ENCODE assay signal across 16 cellular contexts in the genomic region with DNA sequence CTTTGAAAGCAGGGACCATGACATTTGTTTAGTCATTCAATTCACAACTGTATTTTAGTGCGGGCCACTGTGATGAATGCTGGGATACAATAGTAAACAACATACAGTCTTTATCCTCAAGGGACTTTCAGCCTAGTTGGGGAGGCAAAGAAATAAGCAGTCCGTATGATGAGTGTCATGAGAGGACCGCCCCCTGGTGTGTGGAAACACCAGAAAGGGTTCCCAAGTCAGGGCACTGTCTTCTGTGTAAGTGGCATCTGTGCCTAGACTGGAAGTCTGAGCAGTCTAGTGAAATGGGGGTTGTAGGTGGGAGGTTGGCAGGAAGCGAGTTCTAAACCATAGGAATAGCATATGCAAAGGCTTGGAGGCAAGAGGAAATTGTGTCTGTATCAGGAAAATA. TPM values are rescaled to one million over a fixed set of nuclear protein-coding genes. Genes with fewer than 3 reads are reported as not detected.
DNase-seq lines count a peak whose midpoint lies in the region; ATAC-seq and TF ChIP-seq lines count a peak whose summit lies in the region.
"Had no signal": no experiment of that assay in that cellular context is flagged by ENCODE, and none has a peak within 500 bp of the region (broad histone marks: within the 10 kb centered on the region; RNA-seq: fewer than 3 reads in every experiment).

No MANE protein-coding gene starts in this region.

- no peaks in the 10 kb centered on the region for H3K36me3 Mint-ChIP-seq in GM23338 (ENCODE audit: low read depth)
- H3K36me3 Mint-ChIP-seq: CD8-positive, alpha-beta memory T cell had no signal

- no peaks in the 10 kb centered on the region for H3K79me2 ChIP-seq in GM23338 (replicated peaks; ENCODE audit: insufficient read depth)
- no peaks in the 10 kb centered on the region for H3K79me2 ChIP-seq in OCI-LY1 (ENCODE audit: insufficient read depth, low read length)

- no peak overlapping the region for H3K4me3 Mint-ChIP-seq in GM23338
- H3K4me3 Mint-ChIP-seq: CD8-positive, alpha-beta memory T cell; T-helper 1 cell treated with Interleukin-12 subunit alpha and Interleukin-12 subunit beta and Interleukin-4 antibody, amounts not matched to agents 30 μg/mL and 1 μg/mL, for 36 hours had no signal

- peaks cover 14 to 28% (median 19%) of the 10 kb centered on the region in 10 experiments for H3K4me1 ChIP-seq in BLaER1 treated with 17β-estradiol and CSF1 and Interleukin-3, amounts not matched to agents 10 nM and 100 nM
- H3K4me1 ChIP-seq in GM23338 (ENCODE audit: insufficient read depth) (no peaks in the 10 kb centered on the region), OCI-LY1 (ENCODE audit: insufficient read depth, low read length, severe bottlenecking) (peaks cover 16% of the 10 kb centered on the region)
- H3K4me1 ChIP-seq: BE2C, HAP-1 had no signal

- TF ChIP-seq CTCF in GM23338 (conservative IDR thresholded peaks at IDR 0.05; ENCODE audit: low read depth in 2 of 2) (peak; percentile 12 to 32; a peak in 2 of 4 replicates), OCI-LY1 (IDR thresholded peaks at IDR 0.05; ENCODE audit: low read length) (peak; percentile 35; the same call in 1 of the 2 replicates)

- H3K9me3 ChIP-seq in BLaER1 treated with 17β-estradiol and CSF1 and Interleukin-3, amounts not matched to agents 10 nM and 100 nM (replicated peaks in 1 of 11): no peaks in the 10 kb centered on the region
- no peaks in the 10 kb centered on the region for H3K9me3 ChIP-seq in OCI-LY1 (ENCODE audit: low read length)
- H3K9me3 ChIP-seq: BE2C, HAP-1 had no signal

- H3K4me1 Mint-ChIP-seq in GM23338: no peaks in the 10 kb centered on the region

- H3K36me3 ChIP-seq in BLaER1 treated with 17β-estradiol and CSF1 and Interleukin-3, amounts not matched to agents 10 nM and 100 nM: no peaks in the 10 kb centered on the region
- H3K36me3 ChIP-seq in GM23338 (ENCODE audit: insufficient read depth) (no peaks in the 10 kb centered on the region), OCI-LY1 (ENCODE audit: insufficient read depth, low read length) (no peaks in the 10 kb centered on the region)
- H3K36me3 ChIP-seq: BE2C, HAP-1 had no signal

- no peak overlapping the region for H3K27ac Mint-ChIP-seq in GM23338
- H3K27ac Mint-ChIP-seq: CD8-positive, alpha-beta memory T cell; T-helper 1 cell treated with Interleukin-12 subunit alpha and Interleukin-12 subunit beta and Interleukin-4 antibody, amounts not matched to agents 30 μg/mL and 1 μg/mL, for 36 hours had no signal

- peak overlapping the region in 7 of 11 experiments; percentile 3 to 72 (median 44); a peak in 8 of 22 replicates for H3K4me2 ChIP-seq in BLaER1 treated with 17β-estradiol and CSF1 and Interleukin-3, amounts not matched to agents 10 nM and 100 nM
- no peak overlapping the region for H3K4me2 ChIP-seq in GM23338
- H3K4me2 ChIP-seq in OCI-LY1 (ENCODE audit: low read length): no peak overlapping the region
- H3K4me2 ChIP-seq: PC-9 had no signal

- no peak overlapping the region for H3K4me3 ChIP-seq in BLaER1 treated with 17β-estradiol and CSF1 and Interleukin-3, amounts not matched to agents 10 nM and 100 nM
- H3K4me3 ChIP-seq in GM23338: no peak overlapping the region
- no peak overlapping the region for H3K4me3 ChIP-seq in OCI-LY1 (ENCODE audit: low read depth, low read length, poor library complexity, severe bottlenecking)
- H3K4me3 ChIP-seq: HAP-1, PC-9 had no signal

- no peaks in the 10 kb centered on the region for H3K9me3 Mint-ChIP-seq in GM23338
- H3K9me3 Mint-ChIP-seq: CD8-positive, alpha-beta memory T cell; T-helper 1 cell treated with Interleukin-12 subunit alpha and Interleukin-12 subunit beta and Interleukin-4 antibody, amounts not matched to agents 30 μg/mL and 1 μg/mL, for 36 hours had no signal

- no peaks in the 10 kb centered on the region for H3K27me3 ChIP-seq in BLaER1 treated with 17β-estradiol and CSF1 and Interleukin-3, amounts not matched to agents 10 nM and 100 nM
- H3K27me3 ChIP-seq in GM23338 (ENCODE audit: insufficient read depth): no peaks in the 10 kb centered on the region
- no peaks in the 10 kb centered on the region for H3K27me3 ChIP-seq in OCI-LY1 (ENCODE audit: insufficient read depth, low read length)
- H3K27me3 ChIP-seq: BE2C had no signal

- no peak overlapping the region for H3K9ac ChIP-seq in BLaER1 treated with 17β-estradiol and CSF1 and Interleukin-3, amounts not matched to agents 10 nM and 100 nM
- H3K9ac ChIP-seq in OCI-LY1 (ENCODE audit: low read length): no peak overlapping the region

- H3K9me2 ChIP-seq in GM23338 (ENCODE audit: insufficient read depth) (no peaks in the 10 kb centered on the region), OCI-LY1 (ENCODE audit: low read depth, low read length) (no peaks in the 10 kb centered on the region)

- H3K27ac ChIP-seq in BLaER1 treated with 17β-estradiol and CSF1 and Interleukin-3, amounts not matched to agents 10 nM and 100 nM: peak overlapping the region in 4 of 11 experiments; percentile 68 to 90 (median 86); a peak in 5 of 22 replicates
- H3K27ac ChIP-seq in GM23338 (ENCODE audit: low read depth) (no peak overlapping the region), OCI-LY1 (ENCODE audit: low read depth, low read length, poor library complexity, severe bottlenecking) (no peak overlapping the region)
- H3K27ac ChIP-seq: PC-9 had no signal

- no peaks in the 10 kb centered on the region for H3F3A ChIP-seq in GM23338 (replicated peaks; ENCODE audit: low read depth)
- H3F3A ChIP-seq in OCI-LY1 (ENCODE audit: insufficient read depth, low read length): no peaks in the 10 kb centered on the region

- DNase-seq in GM23338 (ENCODE audit: low spot score) (no peak), fibroblast of peridontal ligament (ENCODE audit: extremely low read depth) (peak; percentile 2), Right ventricle myocardium inferior (ENCODE audit: missing footprints) (no peak), SHP77 (lab: John Stamatoyannopoulos, UW) (no peak)
- DNase-seq: BE2C; CD8-positive, alpha-beta memory T cell; NCI-H1105 treated with DMSO at 0.1 percent for 48 hours; NCI-H1930; NCI-H524; NK-92 treated with Interleukin-12 subunit alpha and Interleukin-12 subunit beta, amount 100 ng/mL, for 24 hours; PC-9 had no signal

- intact Hi-C loops in Right ventricle myocardium inferior (cut with DNase I): loop anchor here (10.0 kb wide), 1 partner anchor 467 kb away; no protein-coding TSS in a partner anchor

- H3K27me3 Mint-ChIP-seq in GM23338 (ENCODE audit: insufficient read depth, low read depth, poor library complexity): no peaks in the 10 kb centered on the region

- H4K20me1 ChIP-seq in BLaER1 treated with 17β-estradiol and CSF1 and Interleukin-3, amounts not matched to agents 10 nM and 100 nM: no peaks in the 10 kb centered on the region
- no peaks in the 10 kb centered on the region for H4K20me1 ChIP-seq in GM23338 (replicated peaks; ENCODE audit: insufficient read depth)
- H4K20me1 ChIP-seq in OCI-LY1 (ENCODE audit: insufficient read depth, low read length): no peaks in the 10 kb centered on the region

- H2AFZ ChIP-seq in GM23338 (no peak overlapping the region), OCI-LY1 (ENCODE audit: low read length) (no peak overlapping the region)
- H2AFZ ChIP-seq: PC-9 had no signal

- ATAC-seq in GM23338 (no peak), GM21619 (IDR thresholded peaks at IDR 0.05; ENCODE audit: unreplicated experiment) (no peak), Right ventricle myocardium inferior (no peak)

TF ChIP-seq in GM23338, 12 proteins besides CTCF, POLR2A, EP300 and RAD21 (continues in another document):
- TF ChIP-seq JUNB (IDR thresholded peaks at IDR 0.05; ENCODE audit: unreplicated experiment): no peak

RNA-seq across cellular contexts. Expression of a gene that starts 6.8 kb away (rescaled TPM):
- total RNA-seq in GM23338 (2014; rRNA removed; shearing (Covaris generic)): 0.08 and 1.1 TPM in 2 replicates
- 0.14 and 0.63 TPM in 2 replicates for polyA plus RNA-seq in GM23338 (2016; fragmentation: Nextera tagmentation; extraction: Ambion mirVana)
- total RNA-seq in Right ventricle myocardium inferior: 0.24 TPM

RNA-seq across cellular contexts. Expression of a gene that starts 6.9 kb away (rescaled TPM):
- total RNA-seq in GM23338 (2014; rRNA removed; shearing (Covaris generic)): 39.2 and 44.4 TPM in 2 replicates
- 81.3 and 103 TPM in 2 replicates for polyA plus RNA-seq in GM23338 (2016; fragmentation: Nextera tagmentation; extraction: Ambion mirVana)
- total RNA-seq in Right ventricle myocardium inferior: 22.6 TPM

RNA-seq across cellular contexts. Expression of a gene that starts 16.3 kb away (rescaled TPM):
- total RNA-seq in GM23338 (2014; rRNA removed; shearing (Covaris generic)): 10.1 and 19.3 TPM in 2 replicates
- 7.0 and 7.1 TPM in 2 replicates for polyA plus RNA-seq in GM23338 (2016; fragmentation: Nextera tagmentation; extraction: Ambion mirVana)
- 136 TPM for total RNA-seq in Right ventricle myocardium inferior

RNA-seq across cellular contexts. Expression of a gene that starts 40.6 kb away (rescaled TPM):
- total RNA-seq in GM23338 (2014; rRNA removed; shearing (Covaris generic)): 17.7 and 19.8 TPM in 2 replicates
- 9.4 and 9.5 TPM in 2 replicates for polyA plus RNA-seq in GM23338 (2016; fragmentation: Nextera tagmentation; extraction: Ambion mirVana)
- total RNA-seq in Right ventricle myocardium inferior: 10.5 TPM

RNA-seq across cellular contexts. Expression of a gene that starts 46.2 kb away (rescaled TPM):
- total RNA-seq in GM23338 (2014; rRNA removed; shearing (Covaris generic)): 16.0 and 24.3 TPM in 2 replicates
- polyA plus RNA-seq in GM23338 (2016; fragmentation: Nextera tagmentation; extraction: Ambion mirVana): 12.2 and 14.2 TPM in 2 replicates
- total RNA-seq in Right ventricle myocardium inferior: 139 TPM

Comparison
In these comparisons a context has a peak if more than half of its experiments do, and no peak if none do; other contexts are left out.
1. H3K4me2 ChIP-seq: peak in BLaER1 treated with 17β-estradiol and CSF1 and Interleukin-3, amounts not matched to agents 10 nM and 100 nM (7 of 11); none in GM23338 (single experiment) and OCI-LY1 (single experiment).